In the genomic region with DNA sequence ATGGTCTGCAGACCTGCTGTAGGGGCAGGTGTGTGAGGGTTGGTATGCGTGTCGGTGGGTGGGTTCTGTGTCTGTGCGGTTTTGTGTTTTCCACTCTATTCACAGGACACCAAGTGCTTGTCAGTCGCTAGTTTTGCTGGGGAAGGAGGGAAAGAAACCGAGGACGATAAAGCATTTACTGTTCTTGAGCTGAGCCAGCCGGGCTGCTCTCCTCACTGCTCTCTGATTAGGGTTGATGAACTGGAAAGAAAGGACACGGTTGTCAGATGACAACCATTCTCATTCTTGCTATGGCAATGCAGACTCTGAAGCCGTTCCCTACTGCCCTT, we compare ENCODE assay signal across 13 cellular contexts. TPM values are rescaled to one million over a fixed set of nuclear protein-coding genes. Genes with fewer than 3 reads are reported as not detected.
DNase-seq lines count a peak whose midpoint lies in the region; ATAC-seq and TF ChIP-seq lines count a peak whose summit lies in the region.
"Had no signal": no experiment of that assay in that cellular context is flagged by ENCODE, and none has a peak within 500 bp of the region (broad histone marks: within the 10 kb centered on the region; RNA-seq: fewer than 3 reads in every experiment).

No MANE protein-coding gene starts in this region.

- H3K36me3 Mint-ChIP-seq in T-helper 17 cell (ENCODE audit: low read depth) (no peaks in the 10 kb centered on the region), glutamatergic neuron (ENCODE audit: unreplicated experiment) (no peaks in the 10 kb centered on the region)

- no peak overlapping the region for H2AK5ac ChIP-seq in trophoblast cell (ENCODE audit: low read length)

- H3K4me3 Mint-ChIP-seq in T-helper 17 cell (peak overlapping the region; percentile 70), glutamatergic neuron (ENCODE audit: unreplicated experiment) (peak overlapping the region; percentile 64)

- DNase-seq in NCI-H748 (lab: John Stamatoyannopoulos, UW; ENCODE audit: unreplicated experiment) (peak; percentile 36), NCI-H748 treated with DMSO at 0.1 percent for 48 hours (lab: John Stamatoyannopoulos, UW) (no peak), T-helper 17 cell (no peak), glutamatergic neuron (no peak), trophoblast cell (no peak), SHP77 (lab: John Stamatoyannopoulos, UW) (no peak), esophagus muscularis mucosa (ENCODE audit: extremely low spot score) (no peak), GM20000 (ENCODE audit: low spot score) (no peak)
- DNase-seq: DMS 273 treated with DMSO at 0.1 percent for 48 hours had no signal

- no peak overlapping the region for H3K18ac ChIP-seq in trophoblast cell (ENCODE audit: low read length)

- no peak for TF ChIP-seq CTCF in glutamatergic neuron (IDR thresholded peaks at IDR 0.05; ENCODE audit: partially characterized antibody, unreplicated experiment)
- no peak for TF ChIP-seq CTCF in esophagus muscularis mucosa (IDR thresholded peaks at IDR 0.05)
- no peak for TF ChIP-seq CTCF in GM20000 (IDR thresholded peaks at IDR 0.05; ENCODE audit: extremely low read depth, missing control alignments)

- H3K14ac ChIP-seq in trophoblast cell (ENCODE audit: low read length) = no peak overlapping the region

- H3K27ac ChIP-seq in trophoblast cell (ENCODE audit: low read depth, low read length) (no peak overlapping the region), esophagus muscularis mucosa (replicated peaks in 1 of 4) (no peak overlapping the region)
- H3K27ac ChIP-seq: skin epidermis had no signal

- no peak for TF ChIP-seq EP300 in esophagus muscularis mucosa (IDR thresholded peaks at IDR 0.05)

- H3K4me3 ChIP-seq in trophoblast cell (ENCODE audit: low read depth, low read length) = no peak overlapping the region
- H3K4me3 ChIP-seq in esophagus muscularis mucosa = peak overlapping the region in 1 of 4 donors; percentile 24

- H2BK5ac ChIP-seq in trophoblast cell (ENCODE audit: low read depth, low read length, poor library complexity) = no peak overlapping the region

- H4K12ac ChIP-seq in trophoblast cell (ENCODE audit: low read depth, low read length) = no peak overlapping the region

- H2BK120ac ChIP-seq in trophoblast cell (ENCODE audit: insufficient read depth, low read length, poor library complexity) = no peak overlapping the region

- no peaks in the 10 kb centered on the region for H3K9me3 ChIP-seq in T-helper 17 cell (ENCODE audit: control insufficient read depth, low read length, poor library complexity, severe bottlenecking)
- H3K9me3 ChIP-seq in trophoblast cell (ENCODE audit: insufficient read depth, low read depth, low read length) = no peaks in the 10 kb centered on the region
- H3K9me3 ChIP-seq in esophagus muscularis mucosa = no peaks in the 10 kb centered on the region

- H3K27me3 ChIP-seq in trophoblast cell (ENCODE audit: insufficient read depth, low read length) = peaks cover 24% of the 10 kb centered on the region
- peaks cover 0 to 20% (median 9%) of the 10 kb centered on the region in 4 donors for H3K27me3 ChIP-seq in esophagus muscularis mucosa

- no peak overlapping the region for H2AFZ ChIP-seq in trophoblast cell (ENCODE audit: insufficient read depth, low read length, poor library complexity)

- H3K23ac ChIP-seq in trophoblast cell (ENCODE audit: low read length) = no peak overlapping the region

- H4K8ac ChIP-seq in trophoblast cell (ENCODE audit: low read depth, low read length) = no peak overlapping the region

- H3K79me1 ChIP-seq in trophoblast cell (ENCODE audit: low read length) = no peaks in the 10 kb centered on the region

- WGBS in trophoblast cell (ENCODE audit: extremely low coverage, insufficient coverage, insufficient read length) = no CpG with 5 or more reads among the region's 9 CpGs
- WGBS in esophagus muscularis mucosa = 24% methylated on average over 8 of the region's 9 CpGs

- H3K9ac ChIP-seq in trophoblast cell (ENCODE audit: low read length) = no peak overlapping the region

- intact Hi-C loops in esophagus muscularis mucosa (cut with DNase I) = no loop called here

- no peak for ATAC-seq in T-helper 17 cell

- no peaks in the 10 kb centered on the region for H3K4me1 Mint-ChIP-seq in T-helper 17 cell
- H3K4me1 Mint-ChIP-seq in glutamatergic neuron (ENCODE audit: low read depth, unreplicated experiment) = no peaks in the 10 kb centered on the region

- peak overlapping the region; percentile 57 for H3K4me2 ChIP-seq in trophoblast cell (ENCODE audit: low read length)

- TF ChIP-seq POLR2A in esophagus muscularis mucosa (IDR thresholded peaks at IDR 0.05; ENCODE audit: low read depth) = no peak

- no peak overlapping the region for H2BK12ac ChIP-seq in trophoblast cell (ENCODE audit: low read length)

- H3K27ac Mint-ChIP-seq in T-helper 17 cell = no peak overlapping the region
- no peak overlapping the region for H3K27ac Mint-ChIP-seq in glutamatergic neuron (ENCODE audit: unreplicated experiment)

- H3K36me3 ChIP-seq in trophoblast cell (ENCODE audit: control insufficient read depth in 1 of 2, insufficient read depth in 2 of 2, low read length in 2 of 2) (no peaks in the 10 kb centered on the region), esophagus muscularis mucosa (no peaks in the 10 kb centered on the region)

- no peaks in the 10 kb centered on the region for H3K79me2 ChIP-seq in trophoblast cell (ENCODE audit: control insufficient read depth, insufficient read depth, low read length, poor library complexity)

- H3K4me1 ChIP-seq in trophoblast cell (ENCODE audit: control insufficient read depth in 1 of 2, insufficient read depth in 2 of 2, low read length in 2 of 2) = peaks cover 3 to 7% of the 10 kb centered on the region in 2 experiments
- peaks cover 0 to 11% (median 10%) of the 10 kb centered on the region in 4 donors for H3K4me1 ChIP-seq in esophagus muscularis mucosa

- H3K4ac ChIP-seq in trophoblast cell (ENCODE audit: low read depth, low read length) = no peak overlapping the region

- H3K27me3 Mint-ChIP-seq in T-helper 17 cell (peaks cover 23% of the 10 kb centered on the region), glutamatergic neuron (ENCODE audit: unreplicated experiment) (peaks cover 8% of the 10 kb centered on the region)

- no peak overlapping the region for H4K91ac ChIP-seq in trophoblast cell (ENCODE audit: low read depth, low read length)

- H3K9me3 Mint-ChIP-seq in glutamatergic neuron (ENCODE audit: unreplicated experiment) = peaks cover 2% of the 10 kb centered on the region

RNA-seq across cellular contexts. Expression of gene EGFL6, which starts 0.8 kb away (rescaled TPM):
- total RNA-seq in T-helper 17 cell = not detected
- not detected for total RNA-seq in glutamatergic neuron (ENCODE audit: unreplicated experiment)
- polyA plus RNA-seq in trophoblast cell (2013) = 0.31 and 0.33 TPM in 2 replicates
- total RNA-seq in esophagus muscularis mucosa = under 1 TPM in 2 of 4 donors, not detected in 2; 0.17 to 0.19 TPM
- total RNA-seq: bronchial epithelial cell, HT-29, RPMI7951 had no signal
